Comparison of ENCODE assay signal across 1 cellular context in the genomic region with DNA sequence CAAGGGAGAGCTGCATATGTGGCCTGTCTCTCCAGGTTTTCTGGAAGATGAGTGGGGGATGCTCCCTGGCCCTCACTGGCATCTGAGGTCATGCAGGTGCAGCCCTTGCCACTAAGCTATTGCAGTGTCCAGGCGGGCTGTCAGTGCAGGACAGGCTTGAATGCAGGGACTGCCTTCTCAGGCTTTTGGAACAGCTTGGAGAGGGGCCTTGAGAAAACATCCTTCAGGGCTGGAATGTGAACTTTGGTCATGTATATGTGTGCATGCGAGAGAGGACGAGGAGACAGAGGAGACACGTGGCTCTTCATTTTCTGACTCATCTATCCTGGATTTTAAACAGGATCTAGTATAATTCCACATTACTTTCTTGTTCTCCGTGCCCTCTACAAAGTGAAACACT.
TF ChIP-seq lines count a peak whose summit lies in the region.

No MANE protein-coding gene starts in this region.

TF ChIP-seq in H1, 55 proteins besides CTCF, POLR2A, EP300 and RAD21:
- TF ChIP-seq NANOG (IDR thresholded peaks at IDR 0.05; ENCODE audit: insufficient read depth, low read depth, low read length, poor library complexity, severe bottlenecking) (no peak), SP4 (IDR thresholded peaks at IDR 0.05; ENCODE audit: low read length) (no peak), YY1 (IDR thresholded peaks at IDR 0.05; ENCODE audit: low read depth, low read length) (no peak), SP1 (IDR thresholded peaks at IDR 0.05; ENCODE audit: low read depth, low read length) (no peak), TEAD4 (IDR thresholded peaks at IDR 0.05; ENCODE audit: low read depth, low read length) (no peak), CTBP2 (IDR thresholded peaks at IDR 0.05; ENCODE audit: borderline replicate concordance, insufficient read depth, insufficient read length, low read length) (no peak), CBX5 (IDR thresholded peaks at IDR 0.05; ENCODE audit: low read depth, low read length) (no peak), CHD1 (IDR thresholded peaks at IDR 0.05; ENCODE audit: low read depth, low read length) (no peak), POU5F1 (IDR thresholded peaks at IDR 0.05; ENCODE audit: low read depth, low read length) (no peak), RFX5 (IDR thresholded peaks at IDR 0.05; ENCODE audit: borderline replicate concordance, low read depth, low read length) (no peak), TAF7 (optimal IDR thresholded peaks at IDR 0.05; ENCODE audit: borderline replicate concordance, low read depth, low read length) (no peak)
